13 cellular contexts compared by ENCODE assay signal in the genomic region with DNA sequence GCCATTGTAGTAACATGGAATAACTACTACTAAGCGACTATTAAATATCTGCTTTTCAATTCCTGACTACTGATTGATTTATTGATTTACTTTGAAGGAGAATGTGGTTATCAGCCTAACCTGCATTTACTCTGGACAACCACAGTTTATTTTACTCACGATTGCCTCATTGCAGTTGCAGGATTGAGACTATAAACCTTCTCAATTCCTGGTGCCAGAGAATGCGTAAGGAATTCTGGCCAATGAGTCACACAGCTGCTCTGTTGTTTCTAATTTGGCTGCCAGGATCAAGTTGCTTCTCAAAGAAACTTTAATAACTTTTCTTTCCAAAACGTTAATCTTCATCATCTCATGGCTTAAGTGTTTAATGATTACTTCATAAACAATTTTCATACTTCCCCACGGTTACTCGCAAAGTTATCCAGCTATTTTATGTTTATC. TPM values are rescaled to one million over a fixed set of nuclear protein-coding genes. Genes with fewer than 3 reads are reported as not detected.
A peak's percentile ranks its signal among the peaks of the same experiment; 100 is the strongest.
DNase-seq lines count a peak whose midpoint lies in the region; ATAC-seq and TF ChIP-seq lines count a peak whose summit lies in the region.
"Had no signal": no experiment of that assay in that cellular context is flagged by ENCODE, and none has a peak within 500 bp of the region (broad histone marks: within the 10 kb centered on the region; RNA-seq: fewer than 3 reads in every experiment).

No MANE protein-coding gene starts in this region.

- no peak overlapping the region for H3K27ac Mint-ChIP-seq in activated naive CD8-positive, alpha-beta T cell treated with anti-CD3 and anti-CD28 coated beads, Interleukin-2, amount 50 U/mL, for 24 hours
- H3K27ac Mint-ChIP-seq: activated naive CD4-positive, alpha-beta T cell treated with anti-CD3 and anti-CD28 coated beads, Interleukin-2, amount 10 ng/mL, durations not matched to agents 7 days and 5 days; immature natural killer cell; type B pancreatic cell had no signal

- H3K4me3 ChIP-seq in prostate gland = no peak overlapping the region

- H3K27me3 ChIP-seq in prostate gland (replicated peaks; ENCODE audit: insufficient read depth) = no peaks in the 10 kb centered on the region

- no peaks in the 10 kb centered on the region for H3K36me3 ChIP-seq in prostate gland

- H3K27me3 Mint-ChIP-seq in activated naive CD8-positive, alpha-beta T cell treated with anti-CD3 and anti-CD28 coated beads, Interleukin-2, amount 50 U/mL, for 24 hours = no peaks in the 10 kb centered on the region
- H3K27me3 Mint-ChIP-seq: activated naive CD4-positive, alpha-beta T cell treated with anti-CD3 and anti-CD28 coated beads, Interleukin-2, amount 10 ng/mL, durations not matched to agents 7 days and 5 days; type B pancreatic cell had no signal

- no peak for ATAC-seq in activated naive CD8-positive, alpha-beta T cell treated with anti-CD3 and anti-CD28 coated beads, Interleukin-2, amount 50 U/mL, for 24 hours

- no peak overlapping the region for H3K27ac ChIP-seq in prostate gland

- DNase-seq in Daoy (ENCODE audit: low read depth) (peak; percentile 70), RKO (ENCODE audit: low spot score) (peak; percentile 82), fibroblast of the conjunctiva (ENCODE audit: low read depth) (peak; percentile 93), prostate gland (ENCODE audit: low spot score) (peak; percentile 60), GF-D8 (lab: John Stamatoyannopoulos, UW) (no peak), NCI-H2196 (lab: John Stamatoyannopoulos, UW; ENCODE audit: unreplicated experiment) (no peak), NCI-H345 (lab: John Stamatoyannopoulos, UW) (no peak)
- DNase-seq in activated naive CD8-positive, alpha-beta T cell treated with anti-CD3 and anti-CD28 coated beads, Interleukin-2, amount 50 U/mL, for 24 hours = no peak
- DNase-seq: activated naive CD4-positive, alpha-beta T cell treated with anti-CD3 and anti-CD28 coated beads, Interleukin-2, amount 10 ng/mL, durations not matched to agents 7 days and 5 days; DMS 273 treated with DMSO at 0.1 percent for 48 hours; immature natural killer cell; NCI-H446 had no signal

- WGBS in prostate gland = 12% methylated on average over 6 of the region's 6 CpGs

- no peaks in the 10 kb centered on the region for H3K4me1 ChIP-seq in prostate gland (replicated peaks)

- no peak overlapping the region for H3K4me3 Mint-ChIP-seq in activated naive CD8-positive, alpha-beta T cell treated with anti-CD3 and anti-CD28 coated beads, Interleukin-2, amount 50 U/mL, for 24 hours
- H3K4me3 Mint-ChIP-seq: activated naive CD4-positive, alpha-beta T cell treated with anti-CD3 and anti-CD28 coated beads, Interleukin-2, amount 10 ng/mL, durations not matched to agents 7 days and 5 days; immature natural killer cell; type B pancreatic cell had no signal

- no peak for TF ChIP-seq POLR2A in prostate gland (IDR thresholded peaks at IDR 0.05)

- peaks cover 9% of the 10 kb centered on the region for H3K9me3 Mint-ChIP-seq in activated naive CD8-positive, alpha-beta T cell treated with anti-CD3 and anti-CD28 coated beads, Interleukin-2, amount 50 U/mL, for 24 hours
- H3K9me3 Mint-ChIP-seq: type B pancreatic cell had no signal

- H3K4me1 Mint-ChIP-seq in activated naive CD8-positive, alpha-beta T cell treated with anti-CD3 and anti-CD28 coated beads, Interleukin-2, amount 50 U/mL, for 24 hours = no peaks in the 10 kb centered on the region
- H3K4me1 Mint-ChIP-seq: activated naive CD4-positive, alpha-beta T cell treated with anti-CD3 and anti-CD28 coated beads, Interleukin-2, amount 10 ng/mL, durations not matched to agents 7 days and 5 days; immature natural killer cell had no signal

- H3K36me3 Mint-ChIP-seq in activated naive CD8-positive, alpha-beta T cell treated with anti-CD3 and anti-CD28 coated beads, Interleukin-2, amount 50 U/mL, for 24 hours (ENCODE audit: low read depth) = no peaks in the 10 kb centered on the region
- H3K36me3 Mint-ChIP-seq: activated naive CD4-positive, alpha-beta T cell treated with anti-CD3 and anti-CD28 coated beads, Interleukin-2, amount 10 ng/mL, durations not matched to agents 7 days and 5 days; immature natural killer cell had no signal

- no peaks in the 10 kb centered on the region for H3K9me3 ChIP-seq in prostate gland

- intact Hi-C loops in prostate gland (cut with DNase I) = loop anchor here (5.0 kb wide), 1 partner anchor 85 kb away; no protein-coding TSS in a partner anchor

- TF ChIP-seq CTCF in prostate gland (IDR thresholded peaks at IDR 0.05) = peak in 1 of 4 experiments; percentile 30

RNA-seq across cellular contexts. Expression of gene TMTC1, which starts 13.1 kb away (rescaled TPM):
- total RNA-seq in Daoy (2014; rRNA removed; shearing (Covaris generic)) = 4.3 and 6.7 TPM in 2 replicates
- 10 to 100 TPM; 12.9 to 25.2 TPM for total RNA-seq in prostate gland

Comparison
In these comparisons a context has a peak if more than half of its experiments do, and no peak if none do; other contexts are left out.
1. DNase-seq: peak in Daoy (single experiment), RKO (single experiment), fibroblast of the conjunctiva (single experiment) and prostate gland (single experiment); none in GF-D8 (single experiment), activated naive CD8-positive, alpha-beta T cell treated with anti-CD3 and anti-CD28 coated beads, Interleukin-2, amount 50 U/mL, for 24 hours (single experiment), NCI-H2196 (single experiment) and NCI-H345 (single experiment).